In the genomic region with DNA sequence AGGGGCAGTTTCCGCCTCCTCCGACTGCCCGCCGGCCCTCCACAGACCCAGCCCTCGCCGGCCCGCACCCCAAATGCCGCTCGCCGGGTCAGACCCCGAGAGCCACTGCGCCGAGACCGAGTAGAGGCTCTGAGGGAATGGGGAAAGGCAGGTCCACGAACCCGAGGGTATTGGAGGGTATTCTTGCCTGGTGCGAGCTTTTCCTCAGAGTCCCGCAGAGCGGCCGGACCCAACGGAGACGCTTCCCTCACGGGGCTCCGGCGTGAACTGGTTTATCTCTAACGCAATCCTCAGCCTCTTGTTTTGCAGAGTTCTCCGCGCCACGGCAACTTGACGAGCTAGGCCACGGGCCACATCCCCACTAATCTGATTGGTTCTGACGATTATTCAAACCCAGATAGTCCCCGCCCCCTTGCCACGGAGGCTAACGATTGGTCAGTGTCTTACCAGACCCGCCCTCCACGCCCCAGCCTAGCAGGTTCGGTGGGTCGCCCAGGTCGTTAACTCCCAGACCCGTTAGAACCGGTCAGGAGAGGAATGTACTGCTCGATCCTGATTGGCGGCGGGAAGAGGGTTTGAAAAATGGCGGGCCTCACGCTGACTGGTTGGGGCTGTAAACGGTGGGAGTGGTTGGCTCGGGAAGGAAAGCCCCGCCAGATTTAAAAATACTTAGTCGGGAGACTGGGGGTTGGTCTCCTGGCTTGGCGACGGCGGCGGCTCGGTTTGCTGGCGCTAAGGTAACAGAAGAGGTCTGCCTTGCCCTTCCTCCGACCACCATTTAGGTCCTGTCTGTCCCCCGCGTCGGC, we compare ENCODE assay signal across 8 cellular contexts. TPM values are rescaled to one million over a fixed set of nuclear protein-coding genes. Genes with fewer than 3 reads are reported as not detected.
DNase-seq lines count a peak whose midpoint lies in the region; ATAC-seq and TF ChIP-seq lines count a peak whose summit lies in the region.

A gene (minus strand): TSS at position 274 of the 806 bp plus-strand sequence. CDS start 709 bp downstream, outside the sequence.

- no peaks in the 10 kb centered on the region for H3K9me3 Mint-ChIP-seq in activated B cell treated with CpG ODN at 0.5 μM for 24 hours

- H3K27ac Mint-ChIP-seq in activated B cell treated with CpG ODN at 0.5 μM for 24 hours: peak within 1 kb of the TSS; percentile 98

- H3K9ac ChIP-seq in smooth muscle cell (ENCODE audit: low read depth): peak within 1 kb of the TSS; percentile 86

- CTCF ChIA-PET in activated B cell treated with CpG ODN at 0.5 μM for 24 hours (lab: Charles Lee): interaction anchor here (1.2 to 2.3 kb wide), 2 partner anchors 15 to 320 kb away, joined by 4 to 9 read pairs; no protein-coding TSS in a partner anchor

- peaks cover 9% of the 10 kb centered on the region for H4K20me1 ChIP-seq in smooth muscle cell (ENCODE audit: low read depth)

- peaks cover 35% of the 10 kb centered on the region for H3K4me1 ChIP-seq in smooth muscle cell (ENCODE audit: low read depth)

- intact Hi-C loops in activated B cell treated with CpG ODN at 0.5 μM for 24 hours (cut with micrococcal nuclease): loop anchor here (1.0 to 5.0 kb wide), 5 partner anchors 36 to 948 kb away; a partner anchor contains a TSS

- peak; percentile 98 for TF ChIP-seq POLR2A in GM18951 (IDR thresholded peaks at IDR 0.05; ENCODE audit: extremely low read depth, insufficient read depth, insufficient read length)

- peaks cover 14% of the 10 kb centered on the region for H3F3A ChIP-seq in smooth muscle cell (ENCODE audit: low read depth)

- H3K4me3 Mint-ChIP-seq in activated B cell treated with CpG ODN at 0.5 μM for 24 hours: peak within 1 kb of the TSS; percentile 96

- peak within 1 kb of the TSS; percentile 99 for H3K27ac ChIP-seq in caudate nucleus (ENCODE audit: low read depth, low read length)
- H3K27ac ChIP-seq in smooth muscle cell (ENCODE audit: low read depth): peak within 1 kb of the TSS; percentile 86

- H3K4me2 ChIP-seq in smooth muscle cell: peak within 1 kb of the TSS; percentile 92

- H3K4me3 ChIP-seq in smooth muscle cell: peak within 1 kb of the TSS; percentile 82

- H3K27me3 ChIP-seq in smooth muscle cell (ENCODE audit: low read depth): no peaks in the 10 kb centered on the region

- H3K36me3 ChIP-seq in smooth muscle cell (ENCODE audit: low read depth): peaks cover 5% of the 10 kb centered on the region

- peak; percentile 99 for DNase-seq in AG08395 (ENCODE audit: low spot score)
- DNase-seq in NCI-H345 (lab: John Stamatoyannopoulos, UW): peak; percentile 98
- DNase-seq in activated B cell treated with CpG ODN at 0.5 μM for 24 hours: peak; percentile 95
- peak; percentile 86 to 100 (median 99) for DNase-seq in caudate nucleus (lab: John Stamatoyannopoulos, UW)
- peak; percentile 97 for DNase-seq in iPS-NIHi7 (ENCODE audit: extremely low spot score)
- DNase-seq in smooth muscle cell (lab: John Stamatoyannopoulos, UW; ENCODE audit: unreplicated experiment): peak; percentile 97

- H3K36me3 Mint-ChIP-seq in activated B cell treated with CpG ODN at 0.5 μM for 24 hours (ENCODE audit: low read depth): peaks cover 38% of the 10 kb centered on the region

- H3K9me3 ChIP-seq in smooth muscle cell (replicated peaks; ENCODE audit: low read depth): no peaks in the 10 kb centered on the region

- POLR2A ChIA-PET in activated B cell treated with CpG ODN at 0.5 μM for 24 hours (lab: Charles Lee): interaction anchor here (0.7 to 6.6 kb wide), 13 partner anchors 10 to 949 kb away, joined by 3 to 270 read pairs (median 10); a partner anchor contains a TSS

- in situ Hi-C loops in GM18951 (cut with MboI; ENCODE audit: low sequenced_read_pairs, unreplicated experiment): no loop called here

- no peak for TF ChIP-seq CTCF in activated B cell treated with CpG ODN at 0.5 μM for 24 hours (IDR thresholded peaks at IDR 0.05)
- no peak for TF ChIP-seq CTCF in smooth muscle cell (IDR thresholded peaks at IDR 0.05; ENCODE audit: borderline replicate concordance, insufficient read depth, poor library complexity, severe bottlenecking)

- H3K79me2 ChIP-seq in smooth muscle cell (ENCODE audit: low read depth): peaks cover 39% of the 10 kb centered on the region

- ATAC-seq in HG03196 (IDR thresholded peaks at IDR 0.05; ENCODE audit: unreplicated experiment) (peak; percentile 94), activated B cell treated with CpG ODN at 0.5 μM for 24 hours (ENCODE audit: low read depth) (peak; percentile 93)

- H3K4me1 Mint-ChIP-seq in activated B cell treated with CpG ODN at 0.5 μM for 24 hours: peaks cover 25% of the 10 kb centered on the region

- peak within 1 kb of the TSS; percentile 93 for H2AFZ ChIP-seq in smooth muscle cell (ENCODE audit: low read depth)

- under 1% methylated on average over 59 of the region's 61 CpGs for WGBS in smooth muscle cell (ENCODE audit: low lambda C conversion rate)

- H3K27me3 Mint-ChIP-seq in activated B cell treated with CpG ODN at 0.5 μM for 24 hours: no peaks in the 10 kb centered on the region

RNA-seq across cellular contexts. Expression of the gene that starts here (rescaled TPM):
- total RNA-seq in activated B cell treated with CpG ODN at 0.5 μM for 24 hours (63.2 and 63.9 TPM in 2 replicates), smooth muscle cell (22.6 and 27.4 TPM in 2 replicates)
- 50.1 and 54.9 TPM in 2 replicates for polyA plus RNA-seq in smooth muscle cell

Comparison
In these comparisons a context has a peak if more than half of its experiments do, and no peak if none do; other contexts are left out.
1. Peak in every context shown above with its lines: DNase-seq, ATAC-seq, H3K4me3 ChIP-seq and H3K27ac ChIP-seq.